In genomic region chr7:534075-534474, GRCh38 we compare ENCODE assay signal across 25 cellular contexts.
"Had no signal": no experiment of that assay in that cellular context is flagged by ENCODE, and none has a peak within 500 bp of the region (broad histone marks: within the 10 kb centered on the region; RNA-seq: fewer than 3 reads in every experiment).

No MANE protein-coding gene starts in this region.

- H3K27ac ChIP-seq: hepatocyte, left ventricle myocardium inferior, pancreas, prostate gland, sigmoid colon, spleen, tibial nerve, upper lobe of left lung had no signal

- H3K27ac Mint-ChIP-seq: mesothelial cell of epicardium; naive B cell; natural killer cell; nephron progenitor cell; stimulated activated effector memory CD8-positive, alpha-beta T cell treated with anti-CD3 and anti-CD28 coated beads, Interleukin-12 subunit alpha, Interleukin-12 subunit beta, amount 100 ng/mL, for 72 hours had no signal

- H3K27me3 ChIP-seq: hepatocyte, pancreas, upper lobe of left lung had no signal

- H3K4me3 Mint-ChIP-seq: mesothelial cell of epicardium; naive B cell; natural killer cell; nephron progenitor cell; stimulated activated effector memory CD8-positive, alpha-beta T cell treated with anti-CD3 and anti-CD28 coated beads, Interleukin-12 subunit alpha, Interleukin-12 subunit beta, amount 100 ng/mL, for 72 hours; stimulated activated naive CD8-positive, alpha-beta T cell treated with anti-CD3 and anti-CD28 coated beads, Interleukin-15, amount 100 ng/mL, for 72 hours had no signal

- H2AFZ ChIP-seq: hepatocyte had no signal

- H3K36me3 Mint-ChIP-seq: mesothelial cell of epicardium; naive B cell; natural killer cell; stimulated activated effector memory CD8-positive, alpha-beta T cell treated with anti-CD3 and anti-CD28 coated beads, Interleukin-12 subunit alpha, Interleukin-12 subunit beta, amount 100 ng/mL, for 72 hours had no signal

- H3K36me3 ChIP-seq: left ventricle myocardium inferior, pancreas, prostate gland, sigmoid colon, spleen, tibial nerve, upper lobe of left lung had no signal

- ATAC-seq: natural killer cell; pancreas; right cardiac atrium; stimulated activated effector memory CD8-positive, alpha-beta T cell treated with anti-CD3 and anti-CD28 coated beads, Interleukin-12 subunit alpha, Interleukin-12 subunit beta, amount 100 ng/mL, for 72 hours; stimulated activated naive CD8-positive, alpha-beta T cell treated with anti-CD3 and anti-CD28 coated beads, Interleukin-15, amount 100 ng/mL, for 72 hours had no signal

- H3K4me2 ChIP-seq: hepatocyte had no signal

- H3K4me1 Mint-ChIP-seq: natural killer cell had no signal

- H3K9me3 ChIP-seq: left ventricle myocardium inferior, pancreas, prostate gland, sigmoid colon, upper lobe of left lung had no signal

- DNase-seq: islet precursor cell; left ventricle myocardium inferior; mesendoderm; naive B cell; natural killer cell; nephron progenitor cell; nucleus accumbens; posterior cingulate gyrus; retina; sigmoid colon; small intestine; spleen; stimulated activated CD4-positive, alpha-beta T cell treated with anti-CD3 and anti-CD28 coated beads, Interleukin-4, amount 100 ng/mL, for 24 hours; stimulated activated naive CD4-positive, alpha-beta T cell treated with Interleukin-2 at 50 U/mL for 16 hours; stimulated activated naive CD8-positive, alpha-beta T cell treated with anti-CD3 and anti-CD28 coated beads, Interleukin-15, amount 100 ng/mL, for 72 hours; substantia nigra had no signal

- H3K79me2 ChIP-seq: hepatocyte had no signal

- H3K4me3 ChIP-seq: hepatocyte, left ventricle myocardium inferior, lung, pancreas, prostate gland, sigmoid colon, spleen, tibial nerve, upper lobe of left lung had no signal

- FAIRE-seq: pancreas, small intestine had no signal

- H3K9me3 Mint-ChIP-seq: mesothelial cell of epicardium; naive B cell; natural killer cell; nephron progenitor cell; stimulated activated effector memory CD8-positive, alpha-beta T cell treated with anti-CD3 and anti-CD28 coated beads, Interleukin-12 subunit alpha, Interleukin-12 subunit beta, amount 100 ng/mL, for 72 hours; stimulated activated naive CD8-positive, alpha-beta T cell treated with anti-CD3 and anti-CD28 coated beads, Interleukin-15, amount 100 ng/mL, for 72 hours had no signal
